ENCODE assay signal across 31 cellular contexts in the genomic region with DNA sequence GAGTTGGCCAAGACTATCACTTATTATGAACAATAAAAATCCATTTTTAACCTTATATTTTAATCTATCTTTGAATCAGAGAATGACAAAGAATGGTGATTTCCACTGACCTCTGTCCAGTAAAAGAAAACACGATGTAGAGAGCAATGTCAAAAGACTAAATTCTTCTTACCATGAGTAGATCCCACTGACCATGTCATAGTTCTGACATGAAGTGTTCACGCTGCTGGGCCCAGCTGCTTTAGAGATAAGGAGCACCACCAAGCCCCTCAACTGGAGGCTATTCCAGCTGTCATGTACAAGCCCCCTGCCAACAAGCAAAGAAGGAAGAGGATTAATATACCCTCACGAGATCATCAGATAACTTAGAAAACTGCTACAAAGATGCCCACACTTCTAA.
DNase-seq lines count a peak whose midpoint lies in the region; ATAC-seq and TF ChIP-seq lines count a peak whose summit lies in the region.
"Had no signal": no experiment of that assay in that cellular context is flagged by ENCODE, and none has a peak within 500 bp of the region (broad histone marks: within the 10 kb centered on the region; RNA-seq: fewer than 3 reads in every experiment).

No MANE protein-coding gene starts in this region.

- H4K12ac ChIP-seq in trophoblast cell (ENCODE audit: low read depth, low read length), result no peak overlapping the region

- H2BK120ac ChIP-seq in trophoblast cell (ENCODE audit: insufficient read depth, low read length, poor library complexity), result no peak overlapping the region

- H3K27me3 ChIP-seq in trophoblast cell (ENCODE audit: insufficient read depth, low read length), result no peaks in the 10 kb centered on the region
- H3K27me3 ChIP-seq: BE2C; BLaER1; BLaER1 treated with 17β-estradiol and CSF1 and Interleukin-3, amounts not matched to agents 10 nM and 100 nM had no signal

- H3K9me3 ChIP-seq in trophoblast cell (ENCODE audit: insufficient read depth, low read depth, low read length), result no peaks in the 10 kb centered on the region
- H3K9me3 ChIP-seq: A549; BE2C; BLaER1; BLaER1 treated with 17β-estradiol and CSF1 and Interleukin-3, amounts not matched to agents 10 nM and 100 nM; Caco-2 had no signal

- DNase-seq in WTC11 (ENCODE audit: low spot score) (no peak), trophoblast cell (peak; percentile 79 to 88), T-helper 2 cell (no peak)
- DNase-seq: 8988T; ACHN; AML-193; BE2C; C1 segment of cervical spinal cord; Caco-2; Calu3; CD4-positive, alpha-beta memory T cell; CD4-positive, alpha-beta T cell; CD4-positive, CD25-positive, alpha-beta regulatory T cell; CD8-positive, alpha-beta memory T cell; CD8-positive, alpha-beta T cell; COR-L47; DMS 273 treated with DMSO at 0.1 percent for 48 hours; DMS153; DMS53; DMS79; DMS79 treated with DMSO at 0.1 percent for 48 hours; DND-41; EL had no signal

- no peak overlapping the region for H3K4me3 ChIP-seq in trophoblast cell (ENCODE audit: low read depth, low read length)
- H3K4me3 ChIP-seq: A549; BLaER1; BLaER1 treated with 17β-estradiol and CSF1 and Interleukin-3, amounts not matched to agents 10 nM and 100 nM had no signal

- WGBS in trophoblast cell (ENCODE audit: extremely low coverage, insufficient coverage, insufficient read length), result no CpG with 5 or more reads among the region's 3 CpGs

- CTCF ChIA-PET in WTC11 (lab: Charles Lee), result interaction anchor here (1.0 kb wide), 1 partner anchor 15 kb away, joined by 4 read pairs; no protein-coding TSS in a partner anchor

- H3K79me2 ChIP-seq in trophoblast cell (ENCODE audit: control insufficient read depth, insufficient read depth, low read length, poor library complexity), result no peaks in the 10 kb centered on the region

- H3K4me3 Mint-ChIP-seq in WTC11, result no peak overlapping the region
- H3K4me3 Mint-ChIP-seq: B cell; CD14-positive monocyte; CD4-positive, alpha-beta memory T cell; CD4-positive, alpha-beta T cell; CD4-positive, CD25-positive, alpha-beta regulatory T cell; CD8-positive, alpha-beta memory T cell; CD8-positive, alpha-beta T cell had no signal

- no peaks in the 10 kb centered on the region for H3K79me1 ChIP-seq in trophoblast cell (ENCODE audit: low read length)

- H3K36me3 ChIP-seq in trophoblast cell (ENCODE audit: control insufficient read depth in 1 of 2, insufficient read depth in 2 of 2, low read length in 2 of 2), result no peaks in the 10 kb centered on the region
- H3K36me3 ChIP-seq: BE2C, BLaER1 had no signal

- no peak overlapping the region for H3K4me2 ChIP-seq in trophoblast cell (ENCODE audit: low read length)
- H3K4me2 ChIP-seq: A549; BLaER1; BLaER1 treated with 17β-estradiol and CSF1 and Interleukin-3, amounts not matched to agents 10 nM and 100 nM had no signal

- TF ChIP-seq CTCF in WTC11 (IDR thresholded peaks at IDR 0.05), result no peak

- H3K18ac ChIP-seq in trophoblast cell (ENCODE audit: low read length), result no peak overlapping the region

- H2AK5ac ChIP-seq in trophoblast cell (ENCODE audit: low read length), result no peak overlapping the region

- ATAC-seq in WTC11, result no peak
- no peak for ATAC-seq in GM18517 (IDR thresholded peaks at IDR 0.05; ENCODE audit: unreplicated experiment)
- ATAC-seq: A549; CD8-positive, alpha-beta T cell had no signal

- H3K27me3 Mint-ChIP-seq in WTC11 (ENCODE audit: low read depth), result no peaks in the 10 kb centered on the region
- H3K27me3 Mint-ChIP-seq: B cell; CD4-positive, alpha-beta memory T cell; CD4-positive, alpha-beta T cell; CD4-positive, CD25-positive, alpha-beta regulatory T cell; CD8-positive, alpha-beta memory T cell had no signal

- peaks cover 8% of the 10 kb centered on the region for H3K4me1 Mint-ChIP-seq in WTC11

- no peak overlapping the region for H3K14ac ChIP-seq in trophoblast cell (ENCODE audit: low read length)

- H3K23ac ChIP-seq in trophoblast cell (ENCODE audit: low read length), result no peak overlapping the region

- no peak overlapping the region for H4K91ac ChIP-seq in trophoblast cell (ENCODE audit: low read depth, low read length)

- no peaks in the 10 kb centered on the region for H3K36me3 Mint-ChIP-seq in WTC11

- POLR2A ChIA-PET in WTC11 (lab: Charles Lee), result no interaction called here

- no peak overlapping the region for H2AFZ ChIP-seq in trophoblast cell (ENCODE audit: insufficient read depth, low read length, poor library complexity)

- no peak overlapping the region for H3K4ac ChIP-seq in trophoblast cell (ENCODE audit: low read depth, low read length)

- H3K4me1 ChIP-seq in trophoblast cell (ENCODE audit: control insufficient read depth in 1 of 2, insufficient read depth in 2 of 2, low read length in 2 of 2), result no peaks in the 10 kb centered on the region
- H3K4me1 ChIP-seq: BE2C; BLaER1; BLaER1 treated with 17β-estradiol and CSF1 and Interleukin-3, amounts not matched to agents 10 nM and 100 nM had no signal

- no peak overlapping the region for H2BK12ac ChIP-seq in trophoblast cell (ENCODE audit: low read length)

- no peak overlapping the region for H4K8ac ChIP-seq in trophoblast cell (ENCODE audit: low read depth, low read length)

- peak overlapping the region; percentile 77 for H3K27ac Mint-ChIP-seq in WTC11
- H3K27ac Mint-ChIP-seq: B cell; CD14-positive monocyte; CD4-positive, alpha-beta memory T cell; CD4-positive, alpha-beta T cell; CD4-positive, CD25-positive, alpha-beta regulatory T cell; CD8-positive, alpha-beta memory T cell; CD8-positive, alpha-beta T cell had no signal

- no peaks in the 10 kb centered on the region for H3K9me3 Mint-ChIP-seq in WTC11
- H3K9me3 Mint-ChIP-seq: CD14-positive monocyte; CD4-positive, alpha-beta memory T cell; CD4-positive, alpha-beta T cell; CD4-positive, CD25-positive, alpha-beta regulatory T cell; CD8-positive, alpha-beta memory T cell; CD8-positive, alpha-beta T cell had no signal

- H3K9ac ChIP-seq in trophoblast cell (ENCODE audit: low read length), result no peak overlapping the region
- H3K9ac ChIP-seq: BLaER1; BLaER1 treated with 17β-estradiol and CSF1 and Interleukin-3, amounts not matched to agents 10 nM and 100 nM had no signal

- H2BK5ac ChIP-seq in trophoblast cell (ENCODE audit: low read depth, low read length, poor library complexity), result no peak overlapping the region

- no peak overlapping the region for H3K27ac ChIP-seq in trophoblast cell (ENCODE audit: low read depth, low read length)
- H3K27ac ChIP-seq: 22Rv1; A549; BLaER1; BLaER1 treated with 17β-estradiol and CSF1 and Interleukin-3, amounts not matched to agents 10 nM and 100 nM; C4-2B had no signal

TF ChIP-seq in WTC11, 78 proteins besides CTCF, POLR2A, EP300 and RAD21:
- TF ChIP-seq NFATC4 (CRISPR knock-in tag; IDR thresholded peaks at IDR 0.05) (no peak), SMAD3 (CRISPR knock-in tag; IDR thresholded peaks at IDR 0.05; ENCODE audit: borderline replicate concordance) (no peak), SP1 (CRISPR knock-in tag; conservative IDR thresholded peaks at IDR 0.05) (no peak), ZNF396 (CRISPR knock-in tag; IDR thresholded peaks at IDR 0.05; ENCODE audit: borderline replicate concordance) (no peak), MXD4 (CRISPR knock-in tag; IDR thresholded peaks at IDR 0.05; ENCODE audit: borderline replicate concordance) (no peak), TEAD4 (CRISPR knock-in tag; IDR thresholded peaks at IDR 0.05) (no peak), PRRX2 (CRISPR knock-in tag; IDR thresholded peaks at IDR 0.05) (no peak)
- TF ChIP-seq, protein P1, sequence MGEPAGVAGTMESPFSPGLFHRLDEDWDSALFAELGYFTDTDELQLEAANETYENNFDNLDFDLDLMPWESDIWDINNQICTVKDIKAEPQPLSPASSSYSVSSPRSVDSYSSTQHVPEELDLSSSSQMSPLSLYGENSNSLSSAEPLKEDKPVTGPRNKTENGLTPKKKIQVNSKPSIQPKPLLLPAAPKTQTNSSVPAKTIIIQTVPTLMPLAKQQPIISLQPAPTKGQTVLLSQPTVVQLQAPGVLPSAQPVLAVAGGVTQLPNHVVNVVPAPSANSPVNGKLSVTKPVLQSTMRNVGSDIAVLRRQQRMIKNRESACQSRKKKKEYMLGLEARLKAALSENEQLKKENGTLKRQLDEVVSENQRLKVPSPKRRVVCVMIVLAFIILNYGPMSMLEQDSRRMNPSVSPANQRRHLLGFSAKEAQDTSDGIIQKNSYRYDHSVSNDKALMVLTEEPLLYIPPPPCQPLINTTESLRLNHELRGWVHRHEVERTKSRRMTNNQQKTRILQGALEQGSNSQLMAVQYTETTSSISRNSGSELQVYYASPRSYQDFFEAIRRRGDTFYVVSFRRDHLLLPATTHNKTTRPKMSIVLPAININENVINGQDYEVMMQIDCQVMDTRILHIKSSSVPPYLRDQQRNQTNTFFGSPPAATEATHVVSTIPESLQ (CRISPR knock-in tag; IDR thresholded peaks at IDR 0.05), result no peak
- TF ChIP-seq, protein P2, sequence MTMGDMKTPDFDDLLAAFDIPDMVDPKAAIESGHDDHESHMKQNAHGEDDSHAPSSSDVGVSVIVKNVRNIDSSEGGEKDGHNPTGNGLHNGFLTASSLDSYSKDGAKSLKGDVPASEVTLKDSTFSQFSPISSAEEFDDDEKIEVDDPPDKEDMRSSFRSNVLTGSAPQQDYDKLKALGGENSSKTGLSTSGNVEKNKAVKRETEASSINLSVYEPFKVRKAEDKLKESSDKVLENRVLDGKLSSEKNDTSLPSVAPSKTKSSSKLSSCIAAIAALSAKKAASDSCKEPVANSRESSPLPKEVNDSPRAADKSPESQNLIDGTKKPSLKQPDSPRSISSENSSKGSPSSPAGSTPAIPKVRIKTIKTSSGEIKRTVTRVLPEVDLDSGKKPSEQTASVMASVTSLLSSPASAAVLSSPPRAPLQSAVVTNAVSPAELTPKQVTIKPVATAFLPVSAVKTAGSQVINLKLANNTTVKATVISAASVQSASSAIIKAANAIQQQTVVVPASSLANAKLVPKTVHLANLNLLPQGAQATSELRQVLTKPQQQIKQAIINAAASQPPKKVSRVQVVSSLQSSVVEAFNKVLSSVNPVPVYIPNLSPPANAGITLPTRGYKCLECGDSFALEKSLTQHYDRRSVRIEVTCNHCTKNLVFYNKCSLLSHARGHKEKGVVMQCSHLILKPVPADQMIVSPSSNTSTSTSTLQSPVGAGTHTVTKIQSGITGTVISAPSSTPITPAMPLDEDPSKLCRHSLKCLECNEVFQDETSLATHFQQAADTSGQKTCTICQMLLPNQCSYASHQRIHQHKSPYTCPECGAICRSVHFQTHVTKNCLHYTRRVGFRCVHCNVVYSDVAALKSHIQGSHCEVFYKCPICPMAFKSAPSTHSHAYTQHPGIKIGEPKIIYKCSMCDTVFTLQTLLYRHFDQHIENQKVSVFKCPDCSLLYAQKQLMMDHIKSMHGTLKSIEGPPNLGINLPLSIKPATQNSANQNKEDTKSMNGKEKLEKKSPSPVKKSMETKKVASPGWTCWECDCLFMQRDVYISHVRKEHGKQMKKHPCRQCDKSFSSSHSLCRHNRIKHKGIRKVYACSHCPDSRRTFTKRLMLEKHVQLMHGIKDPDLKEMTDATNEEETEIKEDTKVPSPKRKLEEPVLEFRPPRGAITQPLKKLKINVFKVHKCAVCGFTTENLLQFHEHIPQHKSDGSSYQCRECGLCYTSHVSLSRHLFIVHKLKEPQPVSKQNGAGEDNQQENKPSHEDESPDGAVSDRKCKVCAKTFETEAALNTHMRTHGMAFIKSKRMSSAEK (CRISPR knock-in tag; IDR thresholded peaks at IDR 0.05; ENCODE audit: borderline replicate concordance), result no peak

Comparison
In these comparisons a context has a peak if more than half of its experiments do, and no peak if none do; other contexts are left out.
1. DNase-seq: peak in trophoblast cell (2 of 2); none in WTC11 (single experiment) and T-helper 2 cell (0 of 5).